In genomic region chr1:192812420-192813209, GRCh38 we compare ENCODE assay signal across 21 cellular contexts. TPM values are rescaled to one million over a fixed set of nuclear protein-coding genes. Genes with fewer than 3 reads are reported as not detected.
DNase-seq lines count a peak whose midpoint lies in the region; ATAC-seq and TF ChIP-seq lines count a peak whose summit lies in the region.
"Had no signal": no experiment of that assay in that cellular context is flagged by ENCODE, and none has a peak within 500 bp of the region (broad histone marks: within the 10 kb centered on the region; RNA-seq: fewer than 3 reads in every experiment).

No MANE protein-coding gene starts in this region.

- H3T11ph ChIP-seq in H9 (ENCODE audit: low read length), result no peak overlapping the region

- H3K9ac ChIP-seq in mammary epithelial cell (ENCODE audit: insufficient read depth, low read length), result no peak overlapping the region
- no peak overlapping the region for H3K9ac ChIP-seq in H9 (ENCODE audit: extremely low read depth, insufficient read length, low read length)

- H2AFZ ChIP-seq in mammary epithelial cell (ENCODE audit: low read depth, low read length) (no peak overlapping the region), H9 (ENCODE audit: low read length) (no peak overlapping the region)

- no peak for ATAC-seq in gastroesophageal sphincter
- ATAC-seq in stimulated activated naive CD8-positive, alpha-beta T cell treated with anti-CD3 and anti-CD28 coated beads, Interleukin-15, Interleukin-2, amounts not matched to agents 100 U/mL and 50 U/mL, for 24 hours, result no peak
- ATAC-seq: activated T-cell treated with anti-CD3 and anti-CD28 coated beads, Interleukin-2, amount 50 U/mL, for 72 hours; left cardiac atrium; Right ventricle myocardium inferior; stimulated activated naive B cell treated with anti-CD40 and anti-IgM and Interleukin-4, amounts not matched to agents 10 μg/mL and 1 μg/mL and 100 μg/mL, for 72 hours had no signal

- H3K23me2 ChIP-seq in H9 (ENCODE audit: insufficient read length, low read depth, low read length, poor library complexity, severe bottlenecking), result peaks cover 12% of the 10 kb centered on the region

- H3K9me3 ChIP-seq in mammary epithelial cell (replicated peaks; ENCODE audit: insufficient read depth, low read length) (no peaks in the 10 kb centered on the region), gastroesophageal sphincter (no peaks in the 10 kb centered on the region), ovary (no peaks in the 10 kb centered on the region), H9 (ENCODE audit: control insufficient read depth, low read depth, low read length) (no peaks in the 10 kb centered on the region)

- H3K4me2 ChIP-seq in mammary epithelial cell (ENCODE audit: insufficient read depth, low read depth, low read length) (no peak overlapping the region), H9 (ENCODE audit: insufficient read depth, insufficient read length, low read length) (no peak overlapping the region)

- CTCF ChIA-PET in MCF 10A (lab: Yijun Ruan, JAX), result interaction anchor here (0.7 to 15.6 kb wide), 3 partner anchors 95 to 207 kb away, joined by 3 to 226 read pairs (median 15); no protein-coding TSS in a partner anchor
- CTCF ChIA-PET in mammary epithelial cell (lab: Charles Lee; ENCODE audit: low non-redundant PET), result no interaction called here

- H3K36me3 Mint-ChIP-seq in MCF 10A (ENCODE audit: insufficient read depth, unreplicated experiment), result peaks cover 50% of the 10 kb centered on the region
- peaks cover 5 to 15% (median 11%) of the 10 kb centered on the region in 3 experiments; a peak in 6 of 7 replicates for H3K36me3 Mint-ChIP-seq in H9 (ENCODE audit: insufficient read depth in 1 of 3, low read depth in 3 of 3)

- no peak overlapping the region for H4K91ac ChIP-seq in H9 (ENCODE audit: insufficient read length, low read depth, low read length)

- peaks cover 10% of the 10 kb centered on the region for H3K36me3 ChIP-seq in mammary epithelial cell (ENCODE audit: insufficient read depth, low read length)
- H3K36me3 ChIP-seq in gastroesophageal sphincter, result peaks cover 4 to 19% of the 10 kb centered on the region in 2 donors
- H3K36me3 ChIP-seq in ovary, result no peaks in the 10 kb centered on the region

- H3K27me3 ChIP-seq in mammary epithelial cell (ENCODE audit: insufficient read depth, low read length) (no peaks in the 10 kb centered on the region), gastroesophageal sphincter (no peaks in the 10 kb centered on the region), ovary (no peaks in the 10 kb centered on the region), H9 (ENCODE audit: insufficient read depth, low read length) (no peaks in the 10 kb centered on the region)

- no peaks in the 10 kb centered on the region for H3K9me3 Mint-ChIP-seq in MCF 10A (ENCODE audit: unreplicated experiment)
- no peaks in the 10 kb centered on the region for H3K9me3 Mint-ChIP-seq in H9
- H3K9me3 Mint-ChIP-seq: activated T-cell treated with anti-CD3 and anti-CD28 coated beads, Interleukin-2, amount 50 U/mL, for 72 hours; CD8-positive, alpha-beta memory T cell; endodermal cell; memory B cell; stimulated activated naive B cell treated with anti-CD40 and anti-IgM and Interleukin-4, amounts not matched to agents 10 μg/mL and 1 μg/mL and 100 μg/mL, for 72 hours had no signal

- peaks cover 22% of the 10 kb centered on the region for H3K4me1 Mint-ChIP-seq in MCF 10A (ENCODE audit: insufficient read depth, unreplicated experiment)
- H3K4me1 Mint-ChIP-seq in H9, result peaks cover 23 to 27% of the 10 kb centered on the region in 2 experiments

- TF ChIP-seq EP300 in gastroesophageal sphincter (IDR thresholded peaks at IDR 0.05) (no peak), ovary (IDR thresholded peaks at IDR 0.05) (no peak)

- whole genome bisulfite sequencing in mammary epithelial cell (ENCODE audit: low coverage, missing lambda C conversion rate), result 97% methylated on average over 3 of the region's 3 CpGs
- 35 to 82% methylated on average over 3 of the region's 3 CpGs for WGBS in gastroesophageal sphincter (ENCODE audit: low coverage in 1 of 2), 2 donors
- 81 to 93% (median 90%) methylated on average over 3 of the region's 3 CpGs for WGBS in ovary, 3 donors
- no CpG with 5 or more reads among the region's 3 CpGs for WGBS in H9 (ENCODE audit: extremely low coverage, insufficient read length, low lambda C conversion rate)

- no peak overlapping the region for H2BK20ac ChIP-seq in H9 (ENCODE audit: low read depth, low read length, poor library complexity, severe bottlenecking)

- H4K5ac ChIP-seq in H9 (ENCODE audit: insufficient read length, low read depth, low read length), result no peak overlapping the region

- in situ Hi-C loops in mammary epithelial cell (cut with MboI; ENCODE audit: low sequenced_read_pairs in 2 of 2) (loop anchor here in 1 of 2 donors (5.0 kb wide), 1 partner anchor 205 kb away; no protein-coding TSS in a partner anchor), GM13976 (cut with MboI; ENCODE audit: low sequenced_read_pairs, unreplicated experiment) (loop anchor here (25.0 kb wide), 2 partner anchors 200 to 300 kb away; partner anchors contain the start of genes CDC73 and GLRX2)

- intact Hi-C loops in MCF 10A (cut with micrococcal nuclease) (no loop called here), mammary epithelial cell (cut with micrococcal nuclease) (no loop called here), ovary (cut with DNase I) (loop anchor here in 1 of 4 donors (10.0 kb wide), 1 partner anchor 202 kb away; no protein-coding TSS in a partner anchor)

- no peaks in the 10 kb centered on the region for H3K79me1 ChIP-seq in H9 (ENCODE audit: insufficient read depth, low read depth, low read length, poor library complexity, severe bottlenecking)

- no peaks in the 10 kb centered on the region for H3K27me3 Mint-ChIP-seq in MCF 10A (ENCODE audit: insufficient read depth, unreplicated experiment)
- peaks cover 8% of the 10 kb centered on the region for H3K27me3 Mint-ChIP-seq in H9 (ENCODE audit: low read depth)
- H3K27me3 Mint-ChIP-seq: memory B cell; stimulated activated naive B cell treated with anti-CD40 and anti-IgM and Interleukin-4, amounts not matched to agents 10 μg/mL and 1 μg/mL and 100 μg/mL, for 72 hours had no signal

- BruUV-seq in MCF 10A (replicated peaks; lab: Mats Ljungman, UMichigan), result no TSS peak
- BruUV-seq in mammary epithelial cell (replicated peaks; lab: Mats Ljungman, UMichigan), result no TSS peak

- H3K4me3 ChIP-seq in mammary epithelial cell (replicated peaks in 1 of 3; ENCODE audit: insufficient read depth in 1 of 3, low read depth in 2 of 3, low read length in 3 of 3), result no peak overlapping the region
- peak overlapping the region; percentile 77 to 84 for H3K4me3 ChIP-seq in gastroesophageal sphincter
- peak overlapping the region; percentile 55 for H3K4me3 ChIP-seq in ovary

- peak overlapping the region; percentile 13 for H3K4me3 Mint-ChIP-seq in MCF 10A (ENCODE audit: unreplicated experiment)
- H3K4me3 Mint-ChIP-seq in H9, result no peak overlapping the region
- H3K4me3 Mint-ChIP-seq: activated T-cell treated with anti-CD3 and anti-CD28 coated beads, Interleukin-2, amount 50 U/mL, for 72 hours; endodermal cell; memory B cell; stimulated activated naive B cell treated with anti-CD40 and anti-IgM and Interleukin-4, amounts not matched to agents 10 μg/mL and 1 μg/mL and 100 μg/mL, for 72 hours had no signal

- POLR2A ChIA-PET in MCF 10A (lab: Yijun Ruan, JAX), result interaction anchor here (0.5 to 13.7 kb wide), 12 partner anchors 18 to 254 kb away, joined by 3 to 421 read pairs (median 5); partner anchors contain the start of genes RO60 and UCHL5

- peak; percentile 6 to 42 for TF ChIP-seq POLR2A in gastroesophageal sphincter (IDR thresholded peaks at IDR 0.05)
- TF ChIP-seq POLR2A in ovary (IDR thresholded peaks at IDR 0.05), result no peak

- H2BK120ac ChIP-seq in H9 (ENCODE audit: low read depth, low read length, poor library complexity, severe bottlenecking), result no peak overlapping the region

- peaks cover 13% of the 10 kb centered on the region for H3K79me2 ChIP-seq in mammary epithelial cell (ENCODE audit: insufficient read depth, low read length)
- no peaks in the 10 kb centered on the region; the same call in 1 of the 2 replicates for H3K79me2 ChIP-seq in H9 (ENCODE audit: insufficient read depth, low read length)

- H3K4ac ChIP-seq in H9 (ENCODE audit: low read depth, low read length), result no peak overlapping the region

- H4K20me1 ChIP-seq in mammary epithelial cell (ENCODE audit: insufficient read depth, low read length) (no peaks in the 10 kb centered on the region), H9 (ENCODE audit: control insufficient read depth, insufficient read depth, insufficient read length) (no peaks in the 10 kb centered on the region)

- H3K18ac ChIP-seq in H9 (ENCODE audit: insufficient read length, low read depth, low read length), result no peak overlapping the region

- no peak overlapping the region for H2BK12ac ChIP-seq in H9 (ENCODE audit: insufficient read length, low read depth, low read length)

- dilution Hi-C loops in mammary epithelial cell (cut with HindIII; ENCODE audit: low sequenced_read_pairs), result loop anchor here (5.0 to 25.0 kb wide), 2 partner anchors 95 to 200 kb away; no protein-coding TSS in a partner anchor

- H3K27ac ChIP-seq in mammary epithelial cell (ENCODE audit: insufficient read depth, low read depth, low read length) (no peak overlapping the region), gastroesophageal sphincter (peak overlapping the region; percentile 75 to 98 (median 96)), ovary (no peak overlapping the region), H9 (ENCODE audit: insufficient read length, low read depth, low read length) (no peak overlapping the region)

- H3K27ac Mint-ChIP-seq in MCF 10A (ENCODE audit: low read depth, unreplicated experiment), result peak overlapping the region; percentile 3
- no peak overlapping the region for H3K27ac Mint-ChIP-seq in H9
- H3K27ac Mint-ChIP-seq: activated T-cell treated with anti-CD3 and anti-CD28 coated beads, Interleukin-2, amount 50 U/mL, for 72 hours; endodermal cell; progenitor cell of endocrine pancreas; stimulated activated naive B cell treated with anti-CD40 and anti-IgM and Interleukin-4, amounts not matched to agents 10 μg/mL and 1 μg/mL and 100 μg/mL, for 72 hours had no signal

- no peak overlapping the region for H3K14ac ChIP-seq in H9 (ENCODE audit: insufficient read depth, low read length)

- H2AK5ac ChIP-seq in H9 (ENCODE audit: insufficient read length, low read length), result no peak overlapping the region

- H3K56ac ChIP-seq in H9 (ENCODE audit: insufficient read length, low read depth, low read length), result no peak overlapping the region

- DNase-seq in MCF 10A (ENCODE audit: unreplicated experiment), result no peak
- DNase-seq in mammary epithelial cell, result no peak
- no peak for DNase-seq in ovary
- no peak for DNase-seq in NCI-H2227 (lab: John Stamatoyannopoulos, UW; ENCODE audit: unreplicated experiment)
- DNase-seq in GM13976 (ENCODE audit: low spot score), result no peak
- no peak for DNase-seq in stimulated activated naive CD8-positive, alpha-beta T cell treated with anti-CD3 and anti-CD28 coated beads, Interleukin-15, Interleukin-2, amounts not matched to agents 100 U/mL and 50 U/mL, for 24 hours
- DNase-seq in H9, result no peak
- DNase-seq: activated CD4-positive, alpha-beta T cell treated with anti-CD3 and anti-CD28 coated beads, Interleukin-2, amount 50 U/mL, for 48 hours; activated T-cell treated with anti-CD3 and anti-CD28 coated beads, Interleukin-2, amount 50 U/mL, for 72 hours; CD8-positive, alpha-beta memory T cell; central memory CD4-positive, alpha-beta T cell; endodermal cell; hypothalamus; left cardiac atrium; NCI-H345; stimulated activated naive B cell treated with anti-CD40 and anti-IgM and Interleukin-4, amounts not matched to agents 10 μg/mL and 1 μg/mL and 100 μg/mL, for 72 hours; T-helper 2 cell had no signal

- TF ChIP-seq CTCF in MCF 10A (IDR thresholded peaks at IDR 0.05; ENCODE audit: unreplicated experiment) (no peak), mammary epithelial cell (conservative IDR thresholded peaks at IDR 0.05 in 1 of 2, IDR thresholded peaks at IDR 0.05 in 1 of 2; ENCODE audit: extremely low read depth in 1 of 2, insufficient read depth in 1 of 2, low read depth in 1 of 2, low read length in 2 of 2) (no peak), gastroesophageal sphincter (IDR thresholded peaks at IDR 0.05) (no peak), ovary (IDR thresholded peaks at IDR 0.05) (no peak), GM13976 (IDR thresholded peaks at IDR 0.05; ENCODE audit: borderline replicate concordance, control extremely low read depth, extremely low read depth, insufficient read depth, missing control alignments) (no peak), H9 (conservative IDR thresholded peaks at IDR 0.05) (no peak)

- no peak overlapping the region for H4K8ac ChIP-seq in H9 (replicated peaks; ENCODE audit: insufficient read length, low read depth, low read length)

- peaks cover 20% of the 10 kb centered on the region for H3K4me1 ChIP-seq in mammary epithelial cell (ENCODE audit: insufficient read depth, low read length)
- H3K4me1 ChIP-seq in gastroesophageal sphincter, result peaks cover 0 to 25% (median 0%) of the 10 kb centered on the region in 3 donors
- no peaks in the 10 kb centered on the region for H3K4me1 ChIP-seq in ovary (ENCODE audit: insufficient read depth)
- H3K4me1 ChIP-seq in H9 (ENCODE audit: insufficient read depth, low read length), result no peaks in the 10 kb centered on the region

- no peak overlapping the region for H2BK5ac ChIP-seq in H9 (ENCODE audit: insufficient read length, low read length)

- no peak overlapping the region for H2BK15ac ChIP-seq in H9 (ENCODE audit: low read depth, low read length)

- H3K23ac ChIP-seq in H9 (ENCODE audit: insufficient read length, low read depth, low read length), result no peak overlapping the region

RNA-seq across cellular contexts. Expression of gene RGS2, which starts 3.8 kb away (rescaled TPM):
- total RNA-seq in MCF 10A (2022) (31.5 and 42.6 TPM in 2 replicates), mammary epithelial cell (10 to 100 TPM; 20.0 to 28.5 TPM), gastroesophageal sphincter (100 to 1,000 TPM; 297 to 490 (median 461) TPM), ovary (100 to 1,000 TPM in 3 of 7 donors, 10 to 100 TPM in 4; 31.0 to 247 (median 53.6) TPM), H9 (2021) (13.7 and 13.9 TPM in 2 replicates)
- polyA plus RNA-seq in mammary epithelial cell (7.0 TPM), ovary (10 to 100 TPM; 56.4 to 80.4 TPM)
- 17.8 TPM for polyA minus RNA-seq in mammary epithelial cell

Comparison
In these comparisons a context has a peak if more than half of its experiments do, and no peak if none do; other contexts are left out.
1. H3K27ac ChIP-seq: peak in gastroesophageal sphincter (4 of 4); none in mammary epithelial cell (single experiment), ovary (0 of 2) and H9 (single experiment).
2. H3K4me3 ChIP-seq: peak in gastroesophageal sphincter (2 of 2) and ovary (single experiment); none in mammary epithelial cell (0 of 3).